Comparison of ENCODE assay signal across 8 cellular contexts in genomic region chr14:100078997-100079561, GRCh38. TPM values are rescaled to one million over a fixed set of nuclear protein-coding genes. Genes with fewer than 3 reads are reported as not detected.
DNase-seq lines count a peak whose midpoint lies in the region; ATAC-seq and TF ChIP-seq lines count a peak whose summit lies in the region.

No MANE protein-coding gene starts in this region.

- no peak overlapping the region for H3K18ac ChIP-seq in mesendoderm (ENCODE audit: low read length)

- H4K5ac ChIP-seq in mesendoderm (ENCODE audit: low read length) = no peak overlapping the region

- no peak overlapping the region for H2BK15ac ChIP-seq in mesendoderm (replicated peaks; ENCODE audit: low read depth)

- no peak overlapping the region for H4K8ac ChIP-seq in mesendoderm (ENCODE audit: low read depth, low read length)

- no peaks in the 10 kb centered on the region for H3K36me3 ChIP-seq in mesendoderm (ENCODE audit: control insufficient read depth, insufficient read depth, low read length)
- H3K36me3 ChIP-seq in testis (ENCODE audit: low read depth, missing control alignments) = no peaks in the 10 kb centered on the region

- no peak overlapping the region for H3K23ac ChIP-seq in mesendoderm (ENCODE audit: low read length)

- intact Hi-C loops in testis (cut with DNase I; ENCODE audit: low total_unique reads) = no loop called here

- peak overlapping the region; percentile 30 for H3K27ac ChIP-seq in angular gyrus (ENCODE audit: low read depth, low read length)
- no peak overlapping the region for H3K27ac ChIP-seq in mesendoderm (ENCODE audit: low read depth, low read length)
- H3K27ac ChIP-seq in testis = no peak overlapping the region

- peak; percentile 66 for ATAC-seq in GM18505 (IDR thresholded peaks at IDR 0.05; ENCODE audit: unreplicated experiment)
- ATAC-seq in HG03159 (IDR thresholded peaks at IDR 0.05; ENCODE audit: unreplicated experiment) = peak; percentile 63
- no peak for ATAC-seq in GM18520 (IDR thresholded peaks at IDR 0.05; ENCODE audit: unreplicated experiment)

- H3K56ac ChIP-seq in mesendoderm (ENCODE audit: low read length) = peak overlapping the region; percentile 43

- TF ChIP-seq POLR2A in GM18505 (IDR thresholded peaks at IDR 0.05; ENCODE audit: borderline replicate concordance, extremely low read depth, insufficient read depth, insufficient read length) = no peak
- TF ChIP-seq POLR2A in testis (IDR thresholded peaks at IDR 0.05) = no peak

- no peaks in the 10 kb centered on the region for H3K79me2 ChIP-seq in mesendoderm (ENCODE audit: control insufficient read depth, insufficient read depth, low read length)

- peaks cover 5% of the 10 kb centered on the region for H3K79me1 ChIP-seq in mesendoderm (ENCODE audit: low read length)

- H3K4me3 ChIP-seq in mesendoderm (ENCODE audit: low read length) (no peak overlapping the region), testis (no peak overlapping the region)

- WGBS in mesendoderm (ENCODE audit: extremely low coverage, insufficient coverage, low lambda C conversion rate) = no CpG with 5 or more reads among the region's 8 CpGs
- 69 to 76% methylated on average over 3 to 8 of the region's 8 CpGs for WGBS in testis, 2 donors

- H3K9ac ChIP-seq in mesendoderm (ENCODE audit: low read length) = no peak overlapping the region

- H3K4ac ChIP-seq in mesendoderm (ENCODE audit: low read depth, low read length) = no peak overlapping the region

- H2BK120ac ChIP-seq in mesendoderm (ENCODE audit: low read depth, low read length) = no peak overlapping the region

- H2AK5ac ChIP-seq in mesendoderm (ENCODE audit: low read length) = no peak overlapping the region

- no peaks in the 10 kb centered on the region for H3K9me3 ChIP-seq in testis

- H2BK5ac ChIP-seq in mesendoderm (ENCODE audit: low read length) = no peak overlapping the region

- DNase-seq in T-helper 2 cell (peak; percentile 58 to 96 (median 87)), mesendoderm (peak; percentile 82), testis (peak; percentile 16), NCI-H146 treated with DMSO at 0.1 percent for 48 hours (lab: John Stamatoyannopoulos, UW; ENCODE audit: unreplicated experiment) (no peak)

- H3K4me1 ChIP-seq in mesendoderm (ENCODE audit: control insufficient read depth, low read depth, low read length) (peaks cover 3% of the 10 kb centered on the region), testis (peaks cover 4% of the 10 kb centered on the region)

- H3K27me3 ChIP-seq in mesendoderm (ENCODE audit: insufficient read depth, low read length, poor library complexity) = no peaks in the 10 kb centered on the region
- H3K27me3 ChIP-seq in testis = no peaks in the 10 kb centered on the region

- TF ChIP-seq CTCF in testis (IDR thresholded peaks at IDR 0.05) = no peak

- no peak overlapping the region for H3K4me2 ChIP-seq in mesendoderm (ENCODE audit: low read length)

RNA-seq across cellular contexts. Expression of gene EVL, which starts 13.9 kb away (rescaled TPM):
- polyA plus RNA-seq in mesendoderm (2013, experiment 1 of 2) = 25.6 TPM
- polyA plus RNA-seq in mesendoderm (2013, experiment 2 of 2) = 26.2 TPM
- total RNA-seq in testis = 10 to 100 TPM; 91.7 to 96.8 TPM
- 87.4 TPM for polyA plus RNA-seq in testis (ENCODE audit: insufficient read depth, low read depth, low replicate concordance)
